ENCODE assay signal across 8 cellular contexts in the genomic region with DNA sequence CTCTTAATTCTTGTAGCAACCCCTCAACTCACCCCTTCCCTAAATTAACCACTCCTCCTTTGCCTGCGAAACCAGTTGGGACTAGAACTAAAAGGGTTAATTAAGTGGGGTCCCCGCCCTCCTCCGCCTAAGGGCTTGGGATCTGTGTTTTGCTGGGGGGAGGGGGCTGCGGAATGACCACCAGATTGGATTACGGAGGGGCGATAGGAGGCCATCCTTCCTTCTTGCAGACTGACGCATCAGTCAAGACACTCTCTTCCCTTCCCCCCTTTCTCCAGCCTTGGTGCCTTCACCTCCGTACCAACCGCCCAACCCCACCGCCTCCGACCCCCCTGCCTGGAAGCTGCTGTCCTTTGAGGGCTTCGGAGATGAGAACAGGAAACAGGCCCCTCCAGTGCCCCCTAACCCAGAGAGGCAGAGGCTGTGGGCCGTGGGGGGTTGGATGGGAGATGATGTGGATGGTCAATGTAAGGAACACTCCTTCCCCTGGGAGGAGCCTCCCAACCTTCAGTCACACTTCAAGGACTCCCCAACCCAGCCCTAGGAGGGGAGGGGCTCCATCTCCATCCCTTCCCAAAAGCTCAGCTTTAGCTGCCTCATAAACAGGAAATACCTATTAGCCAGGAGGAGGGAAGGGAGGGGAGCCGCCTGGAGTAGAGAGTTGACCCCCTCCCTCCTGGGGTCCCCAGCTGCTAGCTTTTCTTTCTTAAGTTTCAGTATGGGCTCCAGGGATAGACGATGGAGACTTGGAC. TPM values are rescaled to one million over a fixed set of nuclear protein-coding genes. Genes with fewer than 3 reads are reported as not detected.
DNase-seq lines count a peak whose midpoint lies in the region; ATAC-seq and TF ChIP-seq lines count a peak whose summit lies in the region.

No MANE protein-coding gene starts in this region.

- H3K27ac ChIP-seq in ectodermal cell (ENCODE audit: insufficient read depth, low read depth, low read length, poor library complexity, severe bottlenecking) (peak overlapping the region; percentile 97), lung (ENCODE audit: low read depth in 1 of 2, low read length in 1 of 2) (peak overlapping the region; percentile 97 to 99), thoracic aorta (peak overlapping the region; percentile 97 to 100)

- H3K9me3 Mint-ChIP-seq in activated T-cell treated with anti-CD3 and anti-CD28 coated beads, Interleukin-2, amount 50 U/mL, for 24 hours = no peaks in the 10 kb centered on the region

- no peaks in the 10 kb centered on the region for H3K27me3 Mint-ChIP-seq in activated T-cell treated with anti-CD3 and anti-CD28 coated beads, Interleukin-2, amount 50 U/mL, for 24 hours

- no peak for TF ChIP-seq CTCF in lung (IDR thresholded peaks at IDR 0.05; ENCODE audit: control extremely low read depth, extremely low read depth)
- TF ChIP-seq CTCF in thoracic aorta (IDR thresholded peaks at IDR 0.05) = no peak

- H3K27ac Mint-ChIP-seq in activated T-cell treated with anti-CD3 and anti-CD28 coated beads, Interleukin-2, amount 50 U/mL, for 24 hours = peak overlapping the region; percentile 90

- 0% methylated on average over 13 to 15 of the region's 15 CpGs for WGBS in ectodermal cell, 2 experiments
- 2 to 4% methylated on average over 15 of the region's 15 CpGs for WGBS in lung, 2 donors

- H3K27me3 ChIP-seq in ectodermal cell (ENCODE audit: control insufficient read depth, insufficient read depth, low read length, poor library complexity, severe bottlenecking) (no peaks in the 10 kb centered on the region), lung (ENCODE audit: control insufficient read depth, insufficient read depth) (no peaks in the 10 kb centered on the region), thoracic aorta (replicated peaks; ENCODE audit: insufficient read depth) (no peaks in the 10 kb centered on the region)

- H3K36me3 ChIP-seq in ectodermal cell (ENCODE audit: control insufficient read depth, insufficient read depth, low read length) = no peaks in the 10 kb centered on the region
- H3K36me3 ChIP-seq in lung (ENCODE audit: control insufficient read depth in 2 of 2, insufficient read depth in 2 of 2, low read length in 2 of 2) = no peaks in the 10 kb centered on the region
- no peaks in the 10 kb centered on the region for H3K36me3 ChIP-seq in thoracic aorta

- no peaks in the 10 kb centered on the region for H3K9me3 ChIP-seq in ectodermal cell (ENCODE audit: control insufficient read depth, low read length)
- no peaks in the 10 kb centered on the region for H3K9me3 ChIP-seq in lung (ENCODE audit: control insufficient read depth in 2 of 2, insufficient read depth in 1 of 2, low read length in 1 of 2)
- H3K9me3 ChIP-seq in thoracic aorta = no peaks in the 10 kb centered on the region

- H3K4me3 ChIP-seq in ectodermal cell (ENCODE audit: insufficient read depth, low read depth, low read length) (peak overlapping the region; percentile 83), lung (peak overlapping the region; percentile 84), thoracic aorta (peak overlapping the region; percentile 93)

- H3K36me3 Mint-ChIP-seq in activated T-cell treated with anti-CD3 and anti-CD28 coated beads, Interleukin-2, amount 50 U/mL, for 24 hours (ENCODE audit: low read depth) = peaks cover 7% of the 10 kb centered on the region

- peaks cover 45% of the 10 kb centered on the region for H3K4me1 Mint-ChIP-seq in activated T-cell treated with anti-CD3 and anti-CD28 coated beads, Interleukin-2, amount 50 U/mL, for 24 hours (ENCODE audit: low read depth)

- ATAC-seq in lung (ENCODE audit: insufficient read depth, low FRiP score) (no peak), thoracic aorta (ENCODE audit: insufficient number of reproducible peaks, low FRiP score, low read depth) (peak; percentile 34), GM19455 (IDR thresholded peaks at IDR 0.05; ENCODE audit: unreplicated experiment) (no peak)

- peak overlapping the region; percentile 82 for H3K4me3 Mint-ChIP-seq in activated T-cell treated with anti-CD3 and anti-CD28 coated beads, Interleukin-2, amount 50 U/mL, for 24 hours

- H3K4me1 ChIP-seq in ectodermal cell (ENCODE audit: control insufficient read depth, insufficient read depth, low read length) (peaks cover 47% of the 10 kb centered on the region), lung (ENCODE audit: control insufficient read depth in 2 of 2, insufficient read depth in 2 of 2, low read length in 2 of 2) (peaks cover 0 to 30% of the 10 kb centered on the region in 2 donors), thoracic aorta (ENCODE audit: control insufficient read depth in 1 of 2, low read depth in 2 of 2) (peaks cover 26 to 42% of the 10 kb centered on the region in 2 donors)

- no peak for DNase-seq in activated T-cell treated with anti-CD3 and anti-CD28 coated beads, Interleukin-2, amount 50 U/mL, for 24 hours
- no peak for DNase-seq in activated T-cell treated with anti-CD3 and anti-CD28 coated beads for 4 hours
- DNase-seq in SK-N-DZ (ENCODE audit: low spot score) = peak; percentile 93
- peak; percentile 65 for DNase-seq in lung (ENCODE audit: low spot score)
- peak; percentile 43 for DNase-seq in thoracic aorta (ENCODE audit: low spot score)
- no peak for DNase-seq in stimulated activated CD4-positive, alpha-beta T cell treated with anti-CD3 and anti-CD28 coated beads, Interleukin-4, amount 100 ng/mL, for 1 hour

RNA-seq across cellular contexts. Expression of gene LDB1, which starts 1.0 kb away (rescaled TPM):
- polyA plus RNA-seq in SK-N-DZ (2014; cell fraction: cytosol; rRNA removed) = 61.6 and 73.8 TPM in 2 replicates
- polyA plus RNA-seq in SK-N-DZ (2014; cell fraction: nucleus; rRNA removed) = 187 and 202 TPM in 2 replicates
- polyA plus RNA-seq in ectodermal cell (2013, experiment 1 of 4) = 153 TPM
- polyA plus RNA-seq in ectodermal cell (2013, experiment 2 of 4) = 154 TPM
- 123 TPM for polyA plus RNA-seq in ectodermal cell (2013, experiment 3 of 4)
- 130 TPM for polyA plus RNA-seq in ectodermal cell (2013, experiment 4 of 4)
- total RNA-seq in lung = 10 to 100 TPM; 44.9 to 81.6 TPM
- polyA plus RNA-seq in lung = 10 to 100 TPM; 28.6 to 33.8 TPM
- total RNA-seq in thoracic aorta = 10 to 100 TPM; 49.3 to 49.8 TPM

RNA-seq across cellular contexts. Expression of gene PPRC1, which starts 11.7 kb away (rescaled TPM):
- 27.8 and 39.6 TPM in 2 replicates for polyA plus RNA-seq in SK-N-DZ (2014; cell fraction: cytosol; rRNA removed)
- 51.7 and 69.3 TPM in 2 replicates for polyA plus RNA-seq in SK-N-DZ (2014; cell fraction: nucleus; rRNA removed)
- polyA plus RNA-seq in ectodermal cell (2013, experiment 1 of 4) = 43.4 TPM
- 49.1 TPM for polyA plus RNA-seq in ectodermal cell (2013, experiment 2 of 4)
- 31.6 TPM for polyA plus RNA-seq in ectodermal cell (2013, experiment 3 of 4)
- polyA plus RNA-seq in ectodermal cell (2013, experiment 4 of 4) = 33.1 TPM
- total RNA-seq in lung = 10 to 100 TPM; 19.3 to 42.1 TPM
- polyA plus RNA-seq in lung = 10 to 100 TPM; 25.0 to 28.0 TPM
- total RNA-seq in thoracic aorta = 10 to 100 TPM; 18.0 to 56.4 TPM

RNA-seq across cellular contexts. Expression of gene NOLC1, which starts 31.0 kb away (rescaled TPM):
- 108 and 127 TPM in 2 replicates for polyA plus RNA-seq in SK-N-DZ (2014; cell fraction: cytosol; rRNA removed)
- polyA plus RNA-seq in SK-N-DZ (2014; cell fraction: nucleus; rRNA removed) = 66.8 and 109 TPM in 2 replicates
- 129 TPM for polyA plus RNA-seq in ectodermal cell (2013, experiment 1 of 4)
- 131 TPM for polyA plus RNA-seq in ectodermal cell (2013, experiment 2 of 4)
- 88.1 TPM for polyA plus RNA-seq in ectodermal cell (2013, experiment 3 of 4)
- polyA plus RNA-seq in ectodermal cell (2013, experiment 4 of 4) = 98.9 TPM
- total RNA-seq in lung (10 to 100 TPM; 30.9 to 42.4 TPM), thoracic aorta (100 to 1,000 TPM in 1 of 2 donors, 10 to 100 TPM in 1; 34.1 to 104 TPM)
- polyA plus RNA-seq in lung = 10 to 100 TPM; 21.8 to 60.9 TPM

RNA-seq across cellular contexts. Expression of gene HPS6, which starts 56.0 kb away (rescaled TPM):
- polyA plus RNA-seq in SK-N-DZ (2014; cell fraction: cytosol; rRNA removed) = 22.2 and 23.3 TPM in 2 replicates
- polyA plus RNA-seq in SK-N-DZ (2014; cell fraction: nucleus; rRNA removed) = 11.3 and 15.6 TPM in 2 replicates
- polyA plus RNA-seq in ectodermal cell (2013, experiment 1 of 4) = 11.3 TPM
- 10.6 TPM for polyA plus RNA-seq in ectodermal cell (2013, experiment 2 of 4)
- 8.4 TPM for polyA plus RNA-seq in ectodermal cell (2013, experiment 3 of 4)
- polyA plus RNA-seq in ectodermal cell (2013, experiment 4 of 4) = 9.2 TPM
- total RNA-seq in lung = 10 to 100 TPM; 11.7 to 28.2 TPM
- polyA plus RNA-seq in lung = 10 to 100 TPM; 10.8 to 20.9 TPM
- 10 to 100 TPM; 21.8 to 22.3 TPM for total RNA-seq in thoracic aorta

Comparison
In these comparisons a context has a peak if more than half of its experiments do, and no peak if none do; other contexts are left out.
1. DNase-seq: peak in SK-N-DZ (single experiment), lung (single experiment) and thoracic aorta (single experiment); none in activated T-cell treated with anti-CD3 and anti-CD28 coated beads, Interleukin-2, amount 50 U/mL, for 24 hours (single experiment), activated T-cell treated with anti-CD3 and anti-CD28 coated beads for 4 hours (single experiment) and stimulated activated CD4-positive, alpha-beta T cell treated with anti-CD3 and anti-CD28 coated beads, Interleukin-4, amount 100 ng/mL, for 1 hour (single experiment).
2. Peak in every context shown above with its lines, with median percentiles within 50 percentile points of each other: H3K27ac ChIP-seq and H3K4me3 ChIP-seq.